9 cellular contexts compared by ENCODE assay signal in genomic region chr5:54651482-54652076, GRCh38.
DNase-seq lines count a peak whose midpoint lies in the region; ATAC-seq and TF ChIP-seq lines count a peak whose summit lies in the region.
"Had no signal": no experiment of that assay in that cellular context is flagged by ENCODE, and none has a peak within 500 bp of the region (broad histone marks: within the 10 kb centered on the region; RNA-seq: fewer than 3 reads in every experiment).

No MANE protein-coding gene starts in this region.

- H3K9me3 ChIP-seq in HEK293 (ENCODE audit: control insufficient read depth, insufficient read depth, low read depth, low read length) (no peaks in the 10 kb centered on the region), neuronal stem cell (replicated peaks in 1 of 2; ENCODE audit: control insufficient read depth in 2 of 2, insufficient read depth in 1 of 2, low read depth in 1 of 2, low read length in 2 of 2) (no peaks in the 10 kb centered on the region)

- H3K4me1 ChIP-seq in HEK293 (ENCODE audit: control insufficient read depth, insufficient read depth, low read length), result 0 out of 2 replicates have a peak, but pooled peaks cover 3% of the 10 kb centered on the region
- peaks cover 3 to 5% of the 10 kb centered on the region in 2 donors for H3K4me1 ChIP-seq in neuronal stem cell (ENCODE audit: control insufficient read depth in 2 of 2, insufficient read depth in 1 of 2, low read depth in 1 of 2, low read length in 2 of 2)

- WGBS in neuronal stem cell (ENCODE audit: extremely low coverage in 2 of 2, insufficient read length in 2 of 2, insufficient replicate concordance in 1 of 2), 2 donors, result no CpG with 5 or more reads among the region's 6 CpGs

- H3K79me1 ChIP-seq in neuronal stem cell (ENCODE audit: low read depth, low read length), result no peaks in the 10 kb centered on the region

- H3K23ac ChIP-seq in neuronal stem cell (ENCODE audit: low read depth, low read length, poor library complexity), result no peak overlapping the region

- POLR2A ChIA-PET in HEK293 (lab: Yijun Ruan, JAX), result no interaction called here

- peak; percentile 6 for DNase-seq in RKO (ENCODE audit: low spot score)
- peak; percentile 83 for DNase-seq in fibroblast of the conjunctiva (ENCODE audit: low read depth)
- peak; percentile 88 for DNase-seq in posterior vena cava (ENCODE audit: low spot score)
- no peak for DNase-seq in progenitor cell of endocrine pancreas (ENCODE audit: low spot score, unreplicated experiment)
- no peak for DNase-seq in neuronal stem cell (ENCODE audit: low spot score)

- no peak overlapping the region for H2BK120ac ChIP-seq in neuronal stem cell (ENCODE audit: low read depth, low read length)

- peaks cover 6% of the 10 kb centered on the region for H3K9me3 Mint-ChIP-seq in progenitor cell of endocrine pancreas (ENCODE audit: low read depth)

- H3K4me3 ChIP-seq in HEK293 (ENCODE audit: low read depth, low read length) (no peak overlapping the region), neuronal stem cell (ENCODE audit: low read length in 2 of 2) (no peak overlapping the region)
- H3K4me3 ChIP-seq: smooth muscle cell had no signal

- H3K36me3 Mint-ChIP-seq in progenitor cell of endocrine pancreas (ENCODE audit: insufficient read depth), result no peaks in the 10 kb centered on the region

- no peak overlapping the region for H2BK5ac ChIP-seq in neuronal stem cell (ENCODE audit: low read length)

- H3K14ac ChIP-seq in neuronal stem cell (ENCODE audit: low read length), result no peak overlapping the region

- no peak overlapping the region for H3K4me3 Mint-ChIP-seq in progenitor cell of endocrine pancreas (ENCODE audit: low read depth)

- no peak overlapping the region for H2BK12ac ChIP-seq in neuronal stem cell (ENCODE audit: low read length)

- CTCF ChIA-PET in HEK293 (lab: Yijun Ruan, JAX), result interaction anchor here (0.7 to 2.0 kb wide), 3 partner anchors 9 to 135 kb away, joined by 3 to 5 read pairs (median 3); no protein-coding TSS in a partner anchor

- TF ChIP-seq CTCF in HEK293 (tag by site-specific recombination; IDR thresholded peaks at IDR 0.05) (no peak), progenitor cell of endocrine pancreas (IDR thresholded peaks at IDR 0.05; ENCODE audit: unreplicated experiment) (no peak)

- ATAC-seq in GM21360 (IDR thresholded peaks at IDR 0.05; ENCODE audit: unreplicated experiment) (no peak), GM21737 (IDR thresholded peaks at IDR 0.05; ENCODE audit: unreplicated experiment) (no peak)

- H3K4ac ChIP-seq in neuronal stem cell (ENCODE audit: low read length), result no peak overlapping the region

- H3K27ac Mint-ChIP-seq in progenitor cell of endocrine pancreas, result no peak overlapping the region

- H3K36me3 ChIP-seq in HEK293 (ENCODE audit: control insufficient read depth in 2 of 2, insufficient read depth in 1 of 2, low read length in 2 of 2) (no peaks in the 10 kb centered on the region), neuronal stem cell (replicated peaks in 1 of 2; ENCODE audit: control insufficient read depth in 2 of 2, insufficient read depth in 2 of 2, low read length in 2 of 2) (no peaks in the 10 kb centered on the region)

- H3K18ac ChIP-seq in neuronal stem cell (ENCODE audit: low read length), result no peak overlapping the region

- H3K9ac ChIP-seq in neuronal stem cell (ENCODE audit: low read depth, low read length, poor library complexity), result no peak overlapping the region

- H4K91ac ChIP-seq in neuronal stem cell (ENCODE audit: low read depth, low read length, poor library complexity), result no peak overlapping the region

- no peak overlapping the region for H2BK15ac ChIP-seq in neuronal stem cell (ENCODE audit: low read length)

- H3K27ac ChIP-seq in HEK293 (ENCODE audit: extremely low read depth, low read depth, low read length) (no peak overlapping the region), neuronal stem cell (replicated peaks; ENCODE audit: low read length) (no peak overlapping the region)

- no peak overlapping the region for H2AFZ ChIP-seq in neuronal stem cell (ENCODE audit: low read length)

- H3K27me3 ChIP-seq in neuronal stem cell (ENCODE audit: control insufficient read depth in 3 of 3, insufficient read depth in 3 of 3, low read depth in 1 of 3, low read length in 3 of 3), result no peaks in the 10 kb centered on the region

- intact Hi-C loops in posterior vena cava (cut with DNase I), result no loop called here

- H3K27me3 Mint-ChIP-seq in progenitor cell of endocrine pancreas, result no peaks in the 10 kb centered on the region

- H2AK5ac ChIP-seq in neuronal stem cell (ENCODE audit: low read depth, low read length), result no peak overlapping the region

- peaks cover 2% of the 10 kb centered on the region for H3K4me1 Mint-ChIP-seq in progenitor cell of endocrine pancreas (ENCODE audit: low read depth)

- H4K8ac ChIP-seq in neuronal stem cell (ENCODE audit: low read depth, low read length), result no peak overlapping the region

- no peak overlapping the region for H3K4me2 ChIP-seq in neuronal stem cell (ENCODE audit: insufficient read depth, low read length, poor library complexity, severe bottlenecking)
- H3K4me2 ChIP-seq: smooth muscle cell had no signal

TF ChIP-seq in HEK293, 187 proteins besides CTCF, POLR2A, EP300 and RAD21 (continues in another document):
- TF ChIP-seq HOXD13 (CRISPR knock-in tag; IDR thresholded peaks at IDR 0.05; ENCODE audit: borderline replicate concordance) (no peak), ZNF184 (tag by site-specific recombination; IDR thresholded peaks at IDR 0.05) (no peak), ZNF521 (tag by site-specific recombination; IDR thresholded peaks at IDR 0.05) (no peak), ZEB2 (tag by site-specific recombination; IDR thresholded peaks at IDR 0.05) (peak; percentile 71), ZNF660 (tag by site-specific recombination; IDR thresholded peaks at IDR 0.05) (peak; percentile 95), ZNF19 (tag by site-specific recombination; IDR thresholded peaks at IDR 0.05; ENCODE audit: low read depth) (no peak), PRDM10 (tag by site-specific recombination; IDR thresholded peaks at IDR 0.05) (no peak), ZNF335 (tag by site-specific recombination; conservative IDR thresholded peaks at IDR 0.05) (peak; percentile 59; the same call in 1 of the 2 replicates), ZNF692 (tag by site-specific recombination; IDR thresholded peaks at IDR 0.05) (peak; percentile 57; the same call in 1 of the 2 replicates), ZNF670 (tag by site-specific recombination; IDR thresholded peaks at IDR 0.05; ENCODE audit: low read depth) (no peak), KLF1 (tag by site-specific recombination; IDR thresholded peaks at IDR 0.05) (no peak), IKZF3 (tag by site-specific recombination; IDR thresholded peaks at IDR 0.05) (0 out of 2 replicates have a peak, but pooled peaks have one; percentile 43), ZNF214 (tag by site-specific recombination; IDR thresholded peaks at IDR 0.05; ENCODE audit: borderline replicate concordance) (no peak), ZNF366 (tag by site-specific recombination; conservative IDR thresholded peaks at IDR 0.05) (peak; percentile 61), ZBTB17 (tag by site-specific recombination; IDR thresholded peaks at IDR 0.05) (peak; percentile 66; the same call in 1 of the 2 replicates)

Comparison
In these comparisons a context has a peak if more than half of its experiments do, and no peak if none do; other contexts are left out.
1. DNase-seq: peak in RKO (single experiment), fibroblast of the conjunctiva (single experiment) and posterior vena cava (single experiment); none in progenitor cell of endocrine pancreas (single experiment) and neuronal stem cell (single experiment).